Comparison of ENCODE assay signal across 1 cellular context in genomic region chr4:185141777-185142176, GRCh38.
TF ChIP-seq lines count a peak whose summit lies in the region.

No MANE protein-coding gene starts in this region.

TF ChIP-seq in WTC11, 78 proteins besides CTCF, POLR2A, EP300 and RAD21 (continued from another document):
- TF ChIP-seq STAT6 (CRISPR knock-in tag; conservative IDR thresholded peaks at IDR 0.05; ENCODE audit: low read depth) (no peak), TEAD4 (CRISPR knock-in tag; IDR thresholded peaks at IDR 0.05) (no peak), ZNF512 (CRISPR knock-in tag; IDR thresholded peaks at IDR 0.05; ENCODE audit: borderline replicate concordance) (no peak), FOXP4 (CRISPR knock-in tag; IDR thresholded peaks at IDR 0.05) (no peak), USF1 (CRISPR knock-in tag; IDR thresholded peaks at IDR 0.05) (no peak), ELF4 (CRISPR knock-in tag; IDR thresholded peaks at IDR 0.05; ENCODE audit: low read depth) (no peak), TP53 (CRISPR knock-in tag; IDR thresholded peaks at IDR 0.05) (no peak)
